Comparison of ENCODE assay signal across 8 cellular contexts in the genomic region with DNA sequence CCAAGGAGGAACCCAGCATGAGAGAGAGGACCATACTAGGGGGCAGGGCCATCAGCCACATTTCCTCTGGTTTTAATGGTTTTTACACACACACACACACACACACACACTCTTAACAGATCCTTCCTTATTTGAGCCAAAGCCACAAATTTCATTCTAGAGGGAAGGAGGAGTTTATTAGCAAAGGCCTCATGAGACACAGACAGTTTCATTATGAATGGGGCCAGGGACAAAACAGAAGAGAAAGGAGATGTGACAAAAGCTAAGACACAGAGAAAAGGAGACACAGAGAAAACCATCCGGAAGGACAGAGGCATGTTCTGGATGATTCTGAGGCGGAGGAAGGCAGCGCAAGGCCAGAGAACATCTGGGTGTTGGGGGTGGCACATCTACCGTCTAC. TPM values are rescaled to one million over a fixed set of nuclear protein-coding genes. Genes with fewer than 3 reads are reported as not detected.
DNase-seq lines count a peak whose midpoint lies in the region; ATAC-seq and TF ChIP-seq lines count a peak whose summit lies in the region.
"Had no signal": no experiment of that assay in that cellular context is flagged by ENCODE, and none has a peak within 500 bp of the region (broad histone marks: within the 10 kb centered on the region; RNA-seq: fewer than 3 reads in every experiment).

No MANE protein-coding gene starts in this region.

- peak; percentile 10 for DNase-seq in activated CD4-positive, alpha-beta memory T cell treated with anti-CD3 and anti-CD28 coated beads for 36 hours
- no peak for DNase-seq in progenitor cell of endocrine pancreas (ENCODE audit: low spot score, unreplicated experiment)
- no peak for DNase-seq in omental fat pad (ENCODE audit: low spot score)
- DNase-seq in stimulated activated naive CD4-positive, alpha-beta T cell (lab: John Stamatoyannopoulos, UW), result no peak
- DNase-seq: mammary epithelial cell had no signal

- H3K36me3 Mint-ChIP-seq in activated CD4-positive, alpha-beta memory T cell treated with anti-CD3 and anti-CD28 coated beads for 36 hours, result peaks cover 3% of the 10 kb centered on the region
- H3K36me3 Mint-ChIP-seq in progenitor cell of endocrine pancreas (ENCODE audit: insufficient read depth), result peaks cover 5% of the 10 kb centered on the region

- H3K27ac Mint-ChIP-seq in activated CD4-positive, alpha-beta memory T cell treated with anti-CD3 and anti-CD28 coated beads for 36 hours, result peak overlapping the region; percentile 61
- peak overlapping the region; percentile 18 for H3K27ac Mint-ChIP-seq in progenitor cell of endocrine pancreas

- no peaks in the 10 kb centered on the region for H3K9me3 Mint-ChIP-seq in activated CD4-positive, alpha-beta memory T cell treated with anti-CD3 and anti-CD28 coated beads for 36 hours
- H3K9me3 Mint-ChIP-seq in progenitor cell of endocrine pancreas (ENCODE audit: low read depth), result no peaks in the 10 kb centered on the region

- POLR2A ChIA-PET in activated CD4-positive, alpha-beta memory T cell treated with anti-CD3 and anti-CD28 coated beads for 36 hours (lab: Charles Lee), result no interaction called here

- CTCF ChIA-PET in activated CD4-positive, alpha-beta memory T cell treated with anti-CD3 and anti-CD28 coated beads for 36 hours (lab: Charles Lee), result no interaction called here

- TF ChIP-seq CTCF in progenitor cell of endocrine pancreas (IDR thresholded peaks at IDR 0.05; ENCODE audit: unreplicated experiment), result no peak
- no peak for TF ChIP-seq CTCF in omental fat pad (IDR thresholded peaks at IDR 0.05)

- H3K4me1 Mint-ChIP-seq in activated CD4-positive, alpha-beta memory T cell treated with anti-CD3 and anti-CD28 coated beads for 36 hours (ENCODE audit: low read depth), result peaks cover 16% of the 10 kb centered on the region
- peaks cover 15% of the 10 kb centered on the region for H3K4me1 Mint-ChIP-seq in progenitor cell of endocrine pancreas (ENCODE audit: low read depth)

- ATAC-seq in GM18517 (IDR thresholded peaks at IDR 0.05; ENCODE audit: unreplicated experiment), result peak; percentile 63
- ATAC-seq in HG02798 (IDR thresholded peaks at IDR 0.05; ENCODE audit: poor library complexity, unreplicated experiment), result peak; percentile 47
- ATAC-seq in omental fat pad (ENCODE audit: low FRiP score), result no peak
- ATAC-seq in GM21360 (IDR thresholded peaks at IDR 0.05; ENCODE audit: unreplicated experiment), result no peak

- intact Hi-C loops in activated CD4-positive, alpha-beta memory T cell treated with anti-CD3 and anti-CD28 coated beads for 36 hours (cut with micrococcal nuclease), result no loop called here

- no peaks in the 10 kb centered on the region for H3K27me3 Mint-ChIP-seq in activated CD4-positive, alpha-beta memory T cell treated with anti-CD3 and anti-CD28 coated beads for 36 hours
- no peaks in the 10 kb centered on the region for H3K27me3 Mint-ChIP-seq in progenitor cell of endocrine pancreas

- H3K4me3 Mint-ChIP-seq in activated CD4-positive, alpha-beta memory T cell treated with anti-CD3 and anti-CD28 coated beads for 36 hours, result no peak overlapping the region
- no peak overlapping the region for H3K4me3 Mint-ChIP-seq in progenitor cell of endocrine pancreas (ENCODE audit: low read depth)

RNA-seq across cellular contexts. Expression of gene ARFGAP3, which starts 32.2 kb away (rescaled TPM):
- 10 to 100 TPM; 40.6 to 45.5 TPM for total RNA-seq in activated CD4-positive, alpha-beta memory T cell treated with anti-CD3 and anti-CD28 coated beads for 36 hours
- total RNA-seq in progenitor cell of endocrine pancreas (26.3 and 26.7 TPM in 2 replicates), omental fat pad (100 to 1,000 TPM in 1 of 4 donors, 10 to 100 TPM in 3; 43.0 to 106 (median 50.5) TPM)

Comparison
In these comparisons a context has a peak if more than half of its experiments do, and no peak if none do; other contexts are left out.
1. ATAC-seq: peak in GM18517 (single experiment) and HG02798 (single experiment); none in omental fat pad (single experiment) and GM21360 (single experiment).